In genomic region chr9:129852575-129852974, GRCh38 we compare ENCODE assay signal across 22 cellular contexts. TPM values are rescaled to one million over a fixed set of nuclear protein-coding genes. Genes with fewer than 3 reads are reported as not detected.
DNase-seq lines count a peak whose midpoint lies in the region; ATAC-seq, FAIRE-seq and TF ChIP-seq lines count a peak whose summit lies in the region.
"Had no signal": no experiment of that assay in that cellular context is flagged by ENCODE, and none has a peak within 500 bp of the region (broad histone marks: within the 10 kb centered on the region; RNA-seq: fewer than 3 reads in every experiment).

No MANE protein-coding gene starts in this region.

- H3K36me3 ChIP-seq in esophagus squamous epithelium, result peaks cover 0 to 79% (median 10%) of the 10 kb centered on the region in 3 donors

- FAIRE-seq in frontal cortex (lab: Jason Lieb, UNC), result no peak
- FAIRE-seq: RCC 7860 had no signal

- H3K9me3 ChIP-seq in esophagus squamous epithelium, result no peaks in the 10 kb centered on the region
- H3K9me3 ChIP-seq: heart left ventricle, psoas muscle, vagina had no signal

- TF ChIP-seq POLR2A in esophagus squamous epithelium (IDR thresholded peaks at IDR 0.05), result no peak

- 87 to 100% methylated on average over 2 to 3 of the region's 5 CpGs for WGBS in esophagus squamous epithelium, 2 donors

- H3K4me1 ChIP-seq in esophagus squamous epithelium, result peaks cover 0 to 55% (median 7%) of the 10 kb centered on the region in 3 donors
- H3K4me1 ChIP-seq: heart left ventricle, psoas muscle had no signal

- no peaks in the 10 kb centered on the region for H3K9me3 Mint-ChIP-seq in stimulated activated effector memory CD8-positive, alpha-beta T cell treated with anti-CD3 and anti-CD28 coated beads, Interleukin-12 subunit alpha, Interleukin-12 subunit beta, amount 100 ng/mL, for 72 hours
- H3K9me3 Mint-ChIP-seq: activated naive CD4-positive, alpha-beta T cell treated with anti-CD3 and anti-CD28 coated beads, Interleukin-2, amount 10 ng/mL, durations not matched to agents 7 days and 5 days; memory B cell; T-helper 1 cell treated with Interleukin-12 subunit alpha and Interleukin-12 subunit beta and Interleukin-4 antibody, amounts not matched to agents 30 μg/mL and 1 μg/mL, for 36 hours had no signal

- ATAC-seq in stimulated activated effector memory CD8-positive, alpha-beta T cell treated with anti-CD3 and anti-CD28 coated beads, Interleukin-12 subunit alpha, Interleukin-12 subunit beta, amount 100 ng/mL, for 72 hours, result no peak
- ATAC-seq: heart left ventricle, left colon, psoas muscle had no signal

- H3K27ac Mint-ChIP-seq in stimulated activated effector memory CD8-positive, alpha-beta T cell treated with anti-CD3 and anti-CD28 coated beads, Interleukin-12 subunit alpha, Interleukin-12 subunit beta, amount 100 ng/mL, for 72 hours, result peak overlapping the region; percentile 76
- H3K27ac Mint-ChIP-seq: activated naive CD4-positive, alpha-beta T cell treated with anti-CD3 and anti-CD28 coated beads, Interleukin-2, amount 10 ng/mL, durations not matched to agents 7 days and 5 days; memory B cell had no signal

- H3K4me1 Mint-ChIP-seq in stimulated activated effector memory CD8-positive, alpha-beta T cell treated with anti-CD3 and anti-CD28 coated beads, Interleukin-12 subunit alpha, Interleukin-12 subunit beta, amount 100 ng/mL, for 72 hours, result peaks cover 47% of the 10 kb centered on the region
- H3K4me1 Mint-ChIP-seq: memory B cell had no signal

- H3K4me3 Mint-ChIP-seq in stimulated activated effector memory CD8-positive, alpha-beta T cell treated with anti-CD3 and anti-CD28 coated beads, Interleukin-12 subunit alpha, Interleukin-12 subunit beta, amount 100 ng/mL, for 72 hours, result no peak overlapping the region
- H3K4me3 Mint-ChIP-seq: activated naive CD4-positive, alpha-beta T cell treated with anti-CD3 and anti-CD28 coated beads, Interleukin-2, amount 10 ng/mL, durations not matched to agents 7 days and 5 days; memory B cell; T-helper 1 cell treated with Interleukin-12 subunit alpha and Interleukin-12 subunit beta and Interleukin-4 antibody, amounts not matched to agents 30 μg/mL and 1 μg/mL, for 36 hours had no signal

- no peak for TF ChIP-seq CTCF in esophagus squamous epithelium (IDR thresholded peaks at IDR 0.05)

- H3K27ac ChIP-seq in esophagus squamous epithelium, result peak overlapping the region; percentile 9 to 75 (median 66)
- H3K27ac ChIP-seq: cardiac muscle cell, heart left ventricle, psoas muscle, vagina had no signal

- no peaks in the 10 kb centered on the region for H3K27me3 ChIP-seq in esophagus squamous epithelium
- H3K27me3 ChIP-seq: cardiac muscle cell, heart left ventricle, vagina had no signal

- intact Hi-C loops in esophagus squamous epithelium (cut with DNase I), result no loop called here

- H3K36me3 Mint-ChIP-seq in stimulated activated effector memory CD8-positive, alpha-beta T cell treated with anti-CD3 and anti-CD28 coated beads, Interleukin-12 subunit alpha, Interleukin-12 subunit beta, amount 100 ng/mL, for 72 hours, result peaks cover 85% of the 10 kb centered on the region

- peak; percentile 51 for DNase-seq in DMS79 (lab: John Stamatoyannopoulos, UW)
- peak; percentile 75 for DNase-seq in NCI-H2227 treated with DMSO at 0.1 percent for 48 hours (lab: John Stamatoyannopoulos, UW)
- no peak for DNase-seq in esophagus squamous epithelium (lab: John Stamatoyannopoulos, UW)
- no peak for DNase-seq in stimulated activated effector memory CD8-positive, alpha-beta T cell treated with anti-CD3 and anti-CD28 coated beads, Interleukin-12 subunit alpha, Interleukin-12 subunit beta, amount 100 ng/mL, for 72 hours (ENCODE audit: low spot score in 2 of 2)
- no peak for DNase-seq in dedifferentiated amniotic fluid mesenchymal stem cell (ENCODE audit: extremely low spot score)
- no peak for DNase-seq in AG08395 (ENCODE audit: low spot score)
- no peak for DNase-seq in frontal cortex (ENCODE audit: low spot score in 2 of 2)
- DNase-seq: activated CD4-positive, alpha-beta T cell treated with anti-CD3 and anti-CD28 coated beads for 4 hours; activated naive CD4-positive, alpha-beta T cell treated with anti-CD3 and anti-CD28 coated beads, Interleukin-2, amount 10 ng/mL, durations not matched to agents 7 days and 5 days; anterior cingulate cortex; cortex of kidney; heart left ventricle; IMR-90; left colon; NCI-H524; psoas muscle; substantia nigra had no signal

- no peak overlapping the region for H3K4me3 ChIP-seq in esophagus squamous epithelium
- H3K4me3 ChIP-seq: cardiac muscle cell, heart left ventricle, psoas muscle, vagina had no signal

RNA-seq across cellular contexts. Expression of gene USP20, which starts 17.3 kb away (rescaled TPM):
- 10 to 100 TPM; 12.3 to 19.7 (median 13.6) TPM for total RNA-seq in esophagus squamous epithelium
- total RNA-seq in frontal cortex, result 11.8 TPM

RNA-seq across cellular contexts. Expression of gene C9orf78, which starts 17.5 kb away (rescaled TPM):
- total RNA-seq in esophagus squamous epithelium, result 10 to 100 TPM; 31.2 to 92.3 (median 51.5) TPM
- 53.8 TPM for total RNA-seq in frontal cortex

RNA-seq across cellular contexts. Expression of gene TOR1A, which starts 28.6 kb away (rescaled TPM):
- total RNA-seq in esophagus squamous epithelium (10 to 100 TPM; 11.3 to 34.7 (median 24.8) TPM), frontal cortex (21.6 TPM)

RNA-seq across cellular contexts. Expression of gene TOR1B, which starts 49.6 kb away (rescaled TPM):
- 10 to 100 TPM; 16.1 to 17.3 (median 17.0) TPM for total RNA-seq in esophagus squamous epithelium
- 38.3 TPM for total RNA-seq in frontal cortex

Comparison
In these comparisons a context has a peak if more than half of its experiments do, and no peak if none do; other contexts are left out.
1. DNase-seq: peak in DMS79 (single experiment) and NCI-H2227 treated with DMSO at 0.1 percent for 48 hours (single experiment); none in esophagus squamous epithelium (single experiment), stimulated activated effector memory CD8-positive, alpha-beta T cell treated with anti-CD3 and anti-CD28 coated beads, Interleukin-12 subunit alpha, Interleukin-12 subunit beta, amount 100 ng/mL, for 72 hours (0 of 2), dedifferentiated amniotic fluid mesenchymal stem cell (single experiment), AG08395 (single experiment) and frontal cortex (0 of 2).